ENCODE assay signal across 38 cellular contexts in genomic region chr1:232522189-232522588, GRCh38.
"Had no signal": no experiment of that assay in that cellular context is flagged by ENCODE, and none has a peak within 500 bp of the region (broad histone marks: within the 10 kb centered on the region; RNA-seq: fewer than 3 reads in every experiment).

No MANE protein-coding gene starts in this region.

- H3K4me1 ChIP-seq: body of pancreas, breast epithelium had no signal

- H3K27ac Mint-ChIP-seq: activated B cell treated with CpG ODN at 0.5 μM for 24 hours; activated CD4-positive, alpha-beta memory T cell treated with anti-CD3 and anti-CD28 coated beads for 36 hours; activated CD4-positive, alpha-beta T cell treated with anti-CD3 and anti-CD28 coated beads, Interleukin-2, amount 10 ng/mL, durations not matched to agents 24 days and 14 days; activated CD8-positive, alpha-beta T cell treated with anti-CD3 and anti-CD28 coated beads for 36 hours; activated naive CD4-positive, alpha-beta T cell treated with anti-CD3 and anti-CD28 coated beads for 36 hours; activated naive CD4-positive, alpha-beta T cell treated with anti-CD3 and anti-CD28 coated beads, Interleukin-2, amount 50 U/mL, for 72 hours; activated naive CD8-positive, alpha-beta T cell treated with anti-CD3 and anti-CD28 coated beads for 36 hours; activated T-cell treated with anti-CD3 and anti-CD28 coated beads, Interleukin-2, amount 50 U/mL, for 72 hours; activated T-helper 1 cell treated with anti-CD3 and anti-CD28 coated beads, Interleukin-12 subunit alpha, Interleukin-12 subunit beta, Interleukin-2, Interleukin-4 antibody, amounts not matched to agents 30 ng/mL and 10 ng/mL and 1 ng/mL, durations not matched to agents 14 hours and 24 hours and 36 hours; activated T-helper 17 cell treated with anti-CD3 and anti-CD28 coated beads, Interleukin-2, amount 50 U/mL, for 72 hours; T-helper 1 cell treated with Interleukin-12 subunit alpha and Interleukin-12 subunit beta and Interleukin-4 antibody, amounts not matched to agents 30 μg/mL and 1 μg/mL, for 36 hours; T-helper 2 cell treated with Interferon-gamma antibody and Interleukin-4, amounts not matched to agents 5 μg/mL and 100 μg/mL, for 36 hours had no signal

- H3K4me3 Mint-ChIP-seq: activated B cell treated with CpG ODN at 0.5 μM for 24 hours; activated CD4-positive, alpha-beta memory T cell treated with anti-CD3 and anti-CD28 coated beads for 36 hours; activated CD4-positive, alpha-beta T cell treated with anti-CD3 and anti-CD28 coated beads, Interleukin-2, amount 10 ng/mL, durations not matched to agents 24 days and 14 days; activated CD8-positive, alpha-beta T cell treated with anti-CD3 and anti-CD28 coated beads for 36 hours; activated naive CD4-positive, alpha-beta T cell treated with anti-CD3 and anti-CD28 coated beads for 36 hours; activated naive CD8-positive, alpha-beta T cell treated with anti-CD3 and anti-CD28 coated beads for 36 hours; activated T-cell treated with anti-CD3 and anti-CD28 coated beads, Interleukin-2, amount 50 U/mL, for 4 hours; activated T-cell treated with anti-CD3 and anti-CD28 coated beads, Interleukin-2, amount 50 U/mL, for 72 hours; activated T-helper 1 cell treated with anti-CD3 and anti-CD28 coated beads, Interleukin-12 subunit alpha, Interleukin-12 subunit beta, Interleukin-2, Interleukin-4 antibody, amounts not matched to agents 30 ng/mL and 10 ng/mL and 1 ng/mL, durations not matched to agents 14 hours and 24 hours and 36 hours; activated T-helper 17 cell treated with anti-CD3 and anti-CD28 coated beads, Interleukin-2, amount 50 U/mL, for 72 hours; T-helper 1 cell treated with Interleukin-12 subunit alpha and Interleukin-12 subunit beta and Interleukin-4 antibody, amounts not matched to agents 30 μg/mL and 1 μg/mL, for 36 hours; T-helper 2 cell treated with Interferon-gamma antibody and Interleukin-4, amounts not matched to agents 5 μg/mL and 100 μg/mL, for 36 hours had no signal

- H3K4me1 Mint-ChIP-seq: activated B cell treated with CpG ODN at 0.5 μM for 24 hours; activated naive CD8-positive, alpha-beta T cell treated with anti-CD3 and anti-CD28 coated beads for 36 hours had no signal

- H3K4me3 ChIP-seq: adrenal gland, body of pancreas, breast epithelium had no signal

- H3K9me3 Mint-ChIP-seq: activated B cell treated with CpG ODN at 0.5 μM for 24 hours; activated CD4-positive, alpha-beta memory T cell treated with anti-CD3 and anti-CD28 coated beads for 36 hours; activated CD4-positive, alpha-beta T cell treated with anti-CD3 and anti-CD28 coated beads, Interleukin-2, amount 10 ng/mL, durations not matched to agents 24 days and 14 days; activated CD8-positive, alpha-beta T cell treated with anti-CD3 and anti-CD28 coated beads for 36 hours; activated naive CD4-positive, alpha-beta T cell treated with anti-CD3 and anti-CD28 coated beads for 36 hours; activated naive CD8-positive, alpha-beta T cell treated with anti-CD3 and anti-CD28 coated beads for 36 hours; activated T-cell treated with anti-CD3 and anti-CD28 coated beads, Interleukin-2, amount 50 U/mL, for 4 hours; activated T-helper 1 cell treated with anti-CD3 and anti-CD28 coated beads, Interleukin-12 subunit alpha, Interleukin-12 subunit beta, Interleukin-2, Interleukin-4 antibody, amounts not matched to agents 30 ng/mL and 10 ng/mL and 1 ng/mL, durations not matched to agents 14 hours and 24 hours and 36 hours; activated T-helper 17 cell treated with anti-CD3 and anti-CD28 coated beads, Interleukin-2, amount 50 U/mL, for 72 hours; T-helper 1 cell treated with Interleukin-12 subunit alpha and Interleukin-12 subunit beta and Interleukin-4 antibody, amounts not matched to agents 30 μg/mL and 1 μg/mL, for 36 hours; T-helper 2 cell treated with Interferon-gamma antibody and Interleukin-4, amounts not matched to agents 5 μg/mL and 100 μg/mL, for 36 hours had no signal

- H3K27ac ChIP-seq: adrenal gland, body of pancreas, brain microvascular endothelial cell, breast epithelium, VCaP had no signal

- H3K9me3 ChIP-seq: adrenal gland, body of pancreas, breast epithelium had no signal

- FAIRE-seq: astrocyte, TTC549 had no signal

- H3K36me3 ChIP-seq: adrenal gland, brain microvascular endothelial cell, breast epithelium had no signal

- ATAC-seq: activated CD8-positive, alpha-beta T cell treated with anti-CD3 and anti-CD28 coated beads for 36 hours; activated T-cell treated with anti-CD3 and anti-CD28 coated beads, Interleukin-2, amount 50 U/mL, for 4 hours; activated T-cell treated with anti-CD3 and anti-CD28 coated beads, Interleukin-2, amount 50 U/mL, for 72 hours; body of pancreas had no signal

- H3K27me3 ChIP-seq: adrenal gland, body of pancreas, brain microvascular endothelial cell, breast epithelium had no signal

- H3K36me3 Mint-ChIP-seq: activated CD4-positive, alpha-beta memory T cell treated with anti-CD3 and anti-CD28 coated beads for 36 hours; activated naive CD4-positive, alpha-beta T cell treated with anti-CD3 and anti-CD28 coated beads, Interleukin-2, amount 50 U/mL, for 72 hours; activated naive CD8-positive, alpha-beta T cell treated with anti-CD3 and anti-CD28 coated beads for 36 hours had no signal

- DNase-seq: activated B cell treated with CpG ODN at 0.5 μM for 24 hours; activated CD4-positive, alpha-beta memory T cell treated with anti-CD3 and anti-CD28 coated beads for 36 hours; activated CD4-positive, alpha-beta T cell treated with anti-CD3 and anti-CD28 coated beads for 4 hours; activated CD4-positive, alpha-beta T cell treated with anti-CD3 and anti-CD28 coated beads, Interleukin-2, amount 10 ng/mL, durations not matched to agents 24 days and 14 days; activated CD4-positive, alpha-beta T cell treated with anti-CD3 and anti-CD28 coated beads, Interleukin-2, amount 50 U/mL, for 1 hour; activated CD4-positive, alpha-beta T cell treated with anti-CD3 and anti-CD28 coated beads, Interleukin-2, amount 50 U/mL, for 4 hours; activated CD4-positive, CD25-positive, alpha-beta regulatory T cell treated with anti-CD3 and anti-CD28 coated beads, Interleukin-2, amount 50 U/mL, for 72 hours; activated CD8-positive, alpha-beta memory T cell treated with anti-CD3 and anti-CD28 coated beads, Interleukin-2, amount 50 U/mL, for 4 hours; activated CD8-positive, alpha-beta T cell treated with anti-CD3 and anti-CD28 coated beads for 36 hours; activated effector memory CD4-positive, alpha-beta T cell treated with anti-CD3 and anti-CD28 coated beads, Interleukin-2, amount 50 U/mL, for 16 hours; activated gamma-delta T cell treated with Interleukin-2 at 50 U/mL for 16 hours; activated naive CD4-positive, alpha-beta T cell; activated naive CD4-positive, alpha-beta T cell treated with anti-CD3 and anti-CD28 coated beads for 36 hours; activated naive CD4-positive, alpha-beta T cell treated with anti-CD3 and anti-CD28 coated beads, Interleukin-2, amount 50 U/mL, for 16 hours; activated naive CD8-positive, alpha-beta T cell treated with anti-CD3 and anti-CD28 coated beads for 36 hours; activated T-cell treated with anti-CD3 and anti-CD28 coated beads for 4 hours; activated T-cell treated with anti-CD3 and anti-CD28 coated beads, Interleukin-2, amount 50 U/mL, for 1 hour; activated T-cell treated with anti-CD3 and anti-CD28 coated beads, Interleukin-2, amount 50 U/mL, for 4 hours; activated T-cell treated with anti-CD3 and anti-CD28 coated beads, Interleukin-2, amount 50 U/mL, for 72 hours; adrenal gland; amniotic stem cell; aorta; body of pancreas; brain microvascular endothelial cell; central memory CD4-positive, alpha-beta T cell; cerebellar nuclear complex; T-helper 1 cell; T-helper 2 cell; T-helper 9 cell had no signal

- H3K27me3 Mint-ChIP-seq: activated B cell treated with CpG ODN at 0.5 μM for 24 hours had no signal
